In genomic region chrX:13087322-13088154, GRCh38 we compare ENCODE assay signal across 8 cellular contexts. TPM values are rescaled to one million over a fixed set of nuclear protein-coding genes. Genes with fewer than 3 reads are reported as not detected.
A peak's percentile ranks its signal among the peaks of the same experiment; 100 is the strongest.
DNase-seq lines count a peak whose midpoint lies in the region; ATAC-seq, FAIRE-seq and TF ChIP-seq lines count a peak whose summit lies in the region.

No MANE protein-coding gene starts in this region.

- CTCF ChIA-PET in activated naive CD4-positive, alpha-beta T cell treated with anti-CD3 and anti-CD28 coated beads for 36 hours (lab: Charles Lee): interaction anchor here (0.7 to 3.2 kb wide), 7 partner anchors 8 to 141 kb away, joined by 3 to 13 read pairs (median 4); no protein-coding TSS in a partner anchor
- CTCF ChIA-PET in HEK293T (lab: Yijun Ruan, JAX): no interaction called here

- TF ChIP-seq CTCF in natural killer cell (IDR thresholded peaks at IDR 0.05): no peak
- no peak for TF ChIP-seq CTCF in D721Med (IDR thresholded peaks at IDR 0.05; ENCODE audit: insufficient read depth, missing control alignments)

- ATAC-seq in GM18520 (IDR thresholded peaks at IDR 0.05; ENCODE audit: unreplicated experiment) (peak; percentile 72), HG02884 (IDR thresholded peaks at IDR 0.05; ENCODE audit: unreplicated experiment) (peak; percentile 47), natural killer cell (peak; percentile 69 to 86 (median 80))

- no peaks in the 10 kb centered on the region for H3K9me3 Mint-ChIP-seq in activated naive CD4-positive, alpha-beta T cell treated with anti-CD3 and anti-CD28 coated beads for 36 hours
- H3K9me3 Mint-ChIP-seq in natural killer cell: peaks cover 0 to 3% of the 10 kb centered on the region in 2 donors

- no peak for FAIRE-seq in D721Med (lab: Jason Lieb, UNC)

- H3K4me3 Mint-ChIP-seq in activated naive CD4-positive, alpha-beta T cell treated with anti-CD3 and anti-CD28 coated beads for 36 hours: peak overlapping the region; percentile 79
- H3K4me3 Mint-ChIP-seq in natural killer cell: peak overlapping the region; percentile 90

- DNase-seq in OCI-M1 (lab: John Stamatoyannopoulos, UW) (peak; percentile 47), natural killer cell (peak; percentile 42), NCI-H446 treated with DMSO at 0.1 percent for 48 hours (lab: John Stamatoyannopoulos, UW) (no peak), D721Med (ENCODE audit: insufficient read length, low spot score) (no peak), HEK293T (ENCODE audit: extremely low spot score) (no peak)
- DNase-seq in activated naive CD4-positive, alpha-beta T cell treated with anti-CD3 and anti-CD28 coated beads for 36 hours: peak; percentile 74

- POLR2A ChIA-PET in HEK293T (lab: Yijun Ruan, JAX): no interaction called here

- intact Hi-C loops in activated naive CD4-positive, alpha-beta T cell treated with anti-CD3 and anti-CD28 coated beads for 36 hours (cut with micrococcal nuclease): loop anchor here (1.0 to 2.0 kb wide), 6 partner anchors 11 to 113 kb away; partner anchors contain the start of gene TMSB4X
- intact Hi-C loops in natural killer cell (cut with micrococcal nuclease): loop anchor here (1.0 to 10.0 kb wide), 5 partner anchors 35 to 607 kb away; no protein-coding TSS in a partner anchor

- peak overlapping the region; percentile 97 for H3K27ac Mint-ChIP-seq in activated naive CD4-positive, alpha-beta T cell treated with anti-CD3 and anti-CD28 coated beads for 36 hours
- peak overlapping the region; percentile 99 for H3K27ac Mint-ChIP-seq in natural killer cell

- H3K27me3 Mint-ChIP-seq in activated naive CD4-positive, alpha-beta T cell treated with anti-CD3 and anti-CD28 coated beads for 36 hours (ENCODE audit: low read depth): no peaks in the 10 kb centered on the region
- H3K27me3 Mint-ChIP-seq in natural killer cell (ENCODE audit: low read depth in 2 of 2): no peaks in the 10 kb centered on the region

- peaks cover 87% of the 10 kb centered on the region for H3K4me1 Mint-ChIP-seq in activated naive CD4-positive, alpha-beta T cell treated with anti-CD3 and anti-CD28 coated beads for 36 hours (ENCODE audit: low read depth)
- peaks cover 72 to 84% of the 10 kb centered on the region in 2 donors for H3K4me1 Mint-ChIP-seq in natural killer cell

- H3K36me3 Mint-ChIP-seq in activated naive CD4-positive, alpha-beta T cell treated with anti-CD3 and anti-CD28 coated beads for 36 hours (ENCODE audit: low read depth): peaks cover 1% of the 10 kb centered on the region
- no peaks in the 10 kb centered on the region for H3K36me3 Mint-ChIP-seq in natural killer cell

TF ChIP-seq in HEK293T, 16 proteins besides CTCF, POLR2A, EP300 and RAD21:
- TF ChIP-seq ZNF384 (IDR thresholded peaks at IDR 0.05) (no peak), CTBP1 (IDR thresholded peaks at IDR 0.05; ENCODE audit: borderline replicate concordance) (no peak), LEF1 (IDR thresholded peaks at IDR 0.05; ENCODE audit: borderline replicate concordance) (no peak), BHLHE40 (IDR thresholded peaks at IDR 0.05; ENCODE audit: borderline replicate concordance) (no peak), ELF4 (IDR thresholded peaks at IDR 0.05) (no peak), SUZ12 (IDR thresholded peaks at IDR 0.05) (no peak), TARDBP (IDR thresholded peaks at IDR 0.05) (no peak), FOXA1 (IDR thresholded peaks at IDR 0.05) (no peak), HDGF (IDR thresholded peaks at IDR 0.05; ENCODE audit: borderline replicate concordance) (no peak), FOXM1 (IDR thresholded peaks at IDR 0.05; ENCODE audit: borderline replicate concordance) (no peak), NFRKB (IDR thresholded peaks at IDR 0.05) (no peak), ARNT (IDR thresholded peaks at IDR 0.05) (no peak)

RNA-seq across cellular contexts. Expression of gene FAM9C, which starts 43.1 kb away (rescaled TPM):
- total RNA-seq in activated naive CD4-positive, alpha-beta T cell treated with anti-CD3 and anti-CD28 coated beads for 36 hours: not detected
- not detected for total RNA-seq in natural killer cell

Comparison
In these comparisons a context has a peak if more than half of its experiments do, and no peak if none do; other contexts are left out.
1. DNase-seq: peak in OCI-M1 (single experiment), activated naive CD4-positive, alpha-beta T cell treated with anti-CD3 and anti-CD28 coated beads for 36 hours (single experiment) and natural killer cell (single experiment); none in NCI-H446 treated with DMSO at 0.1 percent for 48 hours (single experiment), D721Med (single experiment) and HEK293T (single experiment).
2. Peak in every context shown above with its lines, with median percentiles within 50 percentile points of each other: ATAC-seq.